Comparison of ENCODE assay signal across 8 cellular contexts in genomic region chr7:148699024-148699771, GRCh38. TPM values are rescaled to one million over a fixed set of nuclear protein-coding genes. Genes with fewer than 3 reads are reported as not detected.
DNase-seq lines count a peak whose midpoint lies in the region; ATAC-seq and TF ChIP-seq lines count a peak whose summit lies in the region.

No MANE protein-coding gene starts in this region.

- no TSS peak for BruUV-seq in Panc1 (replicated peaks; lab: Mats Ljungman, UMichigan)

- intact Hi-C loops in Panc1 (cut with micrococcal nuclease; ENCODE audit: unreplicated experiment) (no loop called here), uterus (cut with DNase I; ENCODE audit: low total_unique reads) (no loop called here)

- H3K9ac ChIP-seq in parathyroid adenoma = peak overlapping the region; percentile 90

- peak; percentile 12 for DNase-seq in Ammon's horn (ENCODE audit: low spot score)
- no peak for DNase-seq in Panc1 (ENCODE audit: low read depth, low spot score)
- DNase-seq in activated gamma-delta T cell treated with anti-CD3 and anti-CD28 coated beads, Interleukin-2, amount 50 U/mL, for 16 hours (ENCODE audit: low read depth) = peak; percentile 12
- DNase-seq in glomerular visceral epithelial cell (ENCODE audit: extremely low spot score) = peak; percentile 39
- DNase-seq in uterus = peak; percentile 38 to 60

- H3K27ac ChIP-seq in Panc1 (ENCODE audit: low read length) (peak overlapping the region; percentile 77), parathyroid adenoma (peak overlapping the region; percentile 81), uterus (peak overlapping the region; percentile 92 to 98)

- POLR2A ChIA-PET in Panc1 (lab: Charles Lee) = interaction anchor here (0.8 to 1.2 kb wide), 2 partner anchors 224 to 242 kb away, joined by 3 to 7 read pairs; no protein-coding TSS in a partner anchor

- peak overlapping the region; percentile 63 for H3K4me2 ChIP-seq in parathyroid adenoma (ENCODE audit: low read length)

- peak; percentile 43 for ATAC-seq in GM18867 (IDR thresholded peaks at IDR 0.05; ENCODE audit: unreplicated experiment)
- ATAC-seq in HG03045 (IDR thresholded peaks at IDR 0.05; ENCODE audit: unreplicated experiment) = peak; percentile 37
- ATAC-seq in Panc1 = peak; percentile 64

- peaks cover 40% of the 10 kb centered on the region for H3K4me1 ChIP-seq in Panc1 (ENCODE audit: control insufficient read depth, insufficient read depth, low read length)
- peaks cover 13% of the 10 kb centered on the region for H3K4me1 ChIP-seq in parathyroid adenoma
- H3K4me1 ChIP-seq in uterus = peaks cover 0 to 4% of the 10 kb centered on the region in 2 donors

- H3K4me3 ChIP-seq in Panc1 (ENCODE audit: low read depth in 2 of 2, low read length in 2 of 2) = peak overlapping the region; percentile 69 to 72
- peak overlapping the region; percentile 62 for H3K4me3 ChIP-seq in parathyroid adenoma (ENCODE audit: low read depth, low read length)
- peak overlapping the region; percentile 67 to 84 for H3K4me3 ChIP-seq in uterus

- CTCF ChIA-PET in Panc1 (lab: Charles Lee) = no interaction called here

- TF ChIP-seq CTCF in Panc1 (IDR thresholded peaks at IDR 0.05) = no peak
- no peak for TF ChIP-seq CTCF in parathyroid adenoma (IDR thresholded peaks at IDR 0.05)
- TF ChIP-seq CTCF in uterus (IDR thresholded peaks at IDR 0.05) = peak in 1 of 4 experiments; percentile 2

- no peaks in the 10 kb centered on the region for H3K9me3 ChIP-seq in Panc1 (ENCODE audit: control insufficient read depth, insufficient read depth, low read depth, low read length)
- no peaks in the 10 kb centered on the region for H3K9me3 ChIP-seq in parathyroid adenoma (ENCODE audit: control insufficient read depth, low read length)
- no peaks in the 10 kb centered on the region for H3K9me3 ChIP-seq in uterus

- H3K36me3 ChIP-seq in Panc1 (ENCODE audit: control insufficient read depth, insufficient read depth, low read length) = peaks cover 2% of the 10 kb centered on the region; the same call in 1 of the 2 replicates
- no peaks in the 10 kb centered on the region for H3K36me3 ChIP-seq in parathyroid adenoma (ENCODE audit: control insufficient read depth, insufficient read depth, low read length)
- H3K36me3 ChIP-seq in uterus = no peaks in the 10 kb centered on the region

- H3K79me2 ChIP-seq in parathyroid adenoma = peaks cover 37% of the 10 kb centered on the region

- H3K27me3 ChIP-seq in Panc1 (ENCODE audit: control insufficient read depth, insufficient read depth, low read length) (no peaks in the 10 kb centered on the region), parathyroid adenoma (ENCODE audit: control insufficient read depth, insufficient read depth, low read length) (no peaks in the 10 kb centered on the region), uterus (no peaks in the 10 kb centered on the region)

- peak overlapping the region; percentile 94 for H2AFZ ChIP-seq in parathyroid adenoma

- in situ Hi-C loops in Panc1 (cut with HindIII; ENCODE audit: low pct_unique_long_range_greater_than_20kb, low sequenced_read_pairs) = no loop called here

- peak in 1 of 2 donors; percentile 47 for TF ChIP-seq POLR2A in uterus (IDR thresholded peaks at IDR 0.05)

RNA-seq across cellular contexts. Expression of gene CUL1, which starts 0.5 kb away (rescaled TPM):
- 60.6 TPM for total RNA-seq in Panc1 (2021; ENCODE audit: unreplicated experiment)
- 44.1 TPM for polyA plus RNA-seq in Panc1 (2012; ENCODE audit: insufficient read length)
- total RNA-seq in uterus = 10 to 100 TPM; 38.9 to 61.2 (median 49.4) TPM
